In genomic region chr14:38098074-38098846, GRCh38 we compare ENCODE assay signal across 13 cellular contexts.
DNase-seq lines count a peak whose midpoint lies in the region; ATAC-seq and TF ChIP-seq lines count a peak whose summit lies in the region.
"Had no signal": no experiment of that assay in that cellular context is flagged by ENCODE, and none has a peak within 500 bp of the region (broad histone marks: within the 10 kb centered on the region; RNA-seq: fewer than 3 reads in every experiment).

No MANE protein-coding gene starts in this region.

- H3K27me3 ChIP-seq in RWPE2 (ENCODE audit: insufficient read depth, poor library complexity, severe bottlenecking) (no peaks in the 10 kb centered on the region), skeletal muscle satellite cell (ENCODE audit: control insufficient read depth, insufficient read depth, low read length) (no peaks in the 10 kb centered on the region)

- H3K9ac ChIP-seq in skeletal muscle satellite cell (ENCODE audit: low read depth, low read length) = peak overlapping the region; percentile 6

- peak; percentile 98 for ATAC-seq in RWPE2 (ENCODE audit: low read depth)
- ATAC-seq in HG02642 (IDR thresholded peaks at IDR 0.05; ENCODE audit: poor library complexity, unreplicated experiment) = no peak
- no peak for ATAC-seq in HG03469 (IDR thresholded peaks at IDR 0.05; ENCODE audit: unreplicated experiment)
- ATAC-seq: WTC11 had no signal

- DNase-seq in GM04504 (ENCODE audit: low read depth) (peak; percentile 74), RWPE2 (ENCODE audit: low spot score) (no peak), fibroblast of mammary gland (ENCODE audit: low read depth) (peak; percentile 71), HUDEP-2 (lab: John Stamatoyannopoulos, UW; ENCODE audit: unreplicated experiment in 76 of 76) (no peak), GM10266 (ENCODE audit: extremely low spot score) (no peak)
- DNase-seq: hypothalamus; NCI-H1092; NCI-H446; stimulated activated CD8-positive, alpha-beta memory T cell treated with anti-CD3 and anti-CD28 coated beads, Interleukin-4, amount 100 ng/mL, for 48 hours had no signal

- H3K27ac ChIP-seq in RWPE2 (ENCODE audit: poor library complexity, severe bottlenecking) = peak overlapping the region; percentile 42

- peaks cover 6% of the 10 kb centered on the region for H3K9me3 ChIP-seq in RWPE2 (ENCODE audit: severe bottlenecking)
- no peaks in the 10 kb centered on the region for H3K9me3 ChIP-seq in skeletal muscle satellite cell (replicated peaks; ENCODE audit: low read length)

- no peak overlapping the region for H3K4me3 ChIP-seq in RWPE2 (ENCODE audit: severe bottlenecking)
- H3K4me3 ChIP-seq in fibroblast of mammary gland (ENCODE audit: control insufficient read depth, low read depth, low read length) = no peak overlapping the region
- H3K4me3 ChIP-seq in skeletal muscle satellite cell (ENCODE audit: low read length) = no peak overlapping the region

- no peak overlapping the region for H3K4me2 ChIP-seq in skeletal muscle satellite cell (ENCODE audit: low read length)

- H3K36me3 ChIP-seq in RWPE2 (ENCODE audit: low read depth) (no peaks in the 10 kb centered on the region), skeletal muscle satellite cell (ENCODE audit: insufficient read depth, low read length) (no peaks in the 10 kb centered on the region)

- H3K4me1 ChIP-seq in RWPE2 (ENCODE audit: insufficient read depth, poor library complexity, severe bottlenecking) (peaks cover 4% of the 10 kb centered on the region), skeletal muscle satellite cell (ENCODE audit: control insufficient read depth, insufficient read depth, low read length) (peaks cover 9% of the 10 kb centered on the region)

- TF ChIP-seq CTCF in RWPE2 (IDR thresholded peaks at IDR 0.05; ENCODE audit: poor library complexity, severe bottlenecking) (no peak), fibroblast of mammary gland (conservative IDR thresholded peaks at IDR 0.05; ENCODE audit: control insufficient read depth, insufficient read depth, low read depth, low read length) (no peak), GM10266 (IDR thresholded peaks at IDR 0.05; ENCODE audit: control insufficient read depth, insufficient read depth, low read depth, missing control alignments) (no peak)

Comparison
In these comparisons a context has a peak if more than half of its experiments do, and no peak if none do; other contexts are left out.
1. DNase-seq: peak in GM04504 (single experiment) and fibroblast of mammary gland (single experiment); none in RWPE2 (single experiment), HUDEP-2 (0 of 76) and GM10266 (single experiment).